ENCODE assay signal across 7 cellular contexts in genomic region chr20:297925-298754, GRCh38.
DNase-seq lines count a peak whose midpoint lies in the region; ATAC-seq lines count a peak whose summit lies in the region.

No MANE protein-coding gene starts in this region.

- DNase-seq in NCI-H146 (lab: John Stamatoyannopoulos, UW) (peak; percentile 84), UCSD-AML1 (lab: John Stamatoyannopoulos, UW; ENCODE audit: unreplicated experiment) (peak; percentile 68), caudate nucleus (lab: John Stamatoyannopoulos, UW) (peak in 42 of 61 donors; percentile 11 to 63 (median 33)), islet precursor cell (peak; percentile 70), smooth muscle cell of the brain vasculature (ENCODE audit: low read depth, low spot score) (peak; percentile 17)

- peak overlapping the region; percentile 95 for H3K27ac ChIP-seq in caudate nucleus (ENCODE audit: low read depth, low read length)

- peak; percentile 25 for ATAC-seq in GM18498 (IDR thresholded peaks at IDR 0.05; ENCODE audit: unreplicated experiment)
- peak; percentile 24 for ATAC-seq in HG02678 (IDR thresholded peaks at IDR 0.05; ENCODE audit: unreplicated experiment)

Comparison
In these comparisons a context has a peak if more than half of its experiments do, and no peak if none do; other contexts are left out.
1. Peak in every context shown above with its lines: DNase-seq, ATAC-seq and H3K27ac ChIP-seq.
2. DNase-seq: peak in every context shown above with its lines; median percentile 84 in NCI-H146; 70 in islet precursor cell; 68 in UCSD-AML1; 33 in caudate nucleus; 17 in smooth muscle cell of the brain vasculature.